ENCODE assay signal across 17 cellular contexts in genomic region chr16:11514283-11514682, GRCh38.
DNase-seq lines count a peak whose midpoint lies in the region; ATAC-seq and TF ChIP-seq lines count a peak whose summit lies in the region.
"Had no signal": no experiment of that assay in that cellular context is flagged by ENCODE, and none has a peak within 500 bp of the region (broad histone marks: within the 10 kb centered on the region; RNA-seq: fewer than 3 reads in every experiment).

No MANE protein-coding gene starts in this region.

- H3K27ac ChIP-seq in upper lobe of right lung (no peak overlapping the region), A673 (ENCODE audit: low read depth, low read length, poor library complexity, severe bottlenecking) (no peak overlapping the region)

- ATAC-seq in esophagus mucosa (peak; percentile 34), upper lobe of right lung (no peak)

- intact Hi-C loops in upper lobe of right lung (cut with DNase I), result no loop called here
- intact Hi-C loops in A673 (cut with micrococcal nuclease; ENCODE audit: unreplicated experiment), result no loop called here

- DNase-seq in H7, result peak; percentile 50
- no peak for DNase-seq in neural crest cell (ENCODE audit: low read depth, low spot score)
- DNase-seq in upper lobe of right lung, result peak; percentile 60
- no peak for DNase-seq in A673 (ENCODE audit: low spot score)
- DNase-seq in EL, result no peak
- DNase-seq in NOMO-1 treated with DMSO at 0.1 percent for 48 hours (lab: John Stamatoyannopoulos, UW; ENCODE audit: unreplicated experiment), result no peak
- DNase-seq: 8988T; BE2C; C1 segment of cervical spinal cord; CD4-positive, CD25-positive, alpha-beta regulatory T cell; CD8-positive, alpha-beta memory T cell; COR-L47; DMS 273 treated with DMSO at 0.1 percent for 48 hours; DND-41; HCEC 1CT had no signal

- peaks cover 43% of the 10 kb centered on the region for H3K4me1 Mint-ChIP-seq in neural crest cell
- H3K4me1 Mint-ChIP-seq: CD4-positive, CD25-positive, alpha-beta regulatory T cell; CD8-positive, alpha-beta memory T cell; IgD-negative memory B cell had no signal

- H3K36me3 Mint-ChIP-seq in neural crest cell (ENCODE audit: low read depth), result no peaks in the 10 kb centered on the region
- H3K36me3 Mint-ChIP-seq: IgD-negative memory B cell had no signal

- H3K4me3 ChIP-seq in H7 (ENCODE audit: insufficient read depth, low read depth, low read length) (no peak overlapping the region), upper lobe of right lung (no peak overlapping the region), A673 (ENCODE audit: low read depth, low read length, poor library complexity, severe bottlenecking) (no peak overlapping the region)

- H3K4me1 ChIP-seq in upper lobe of right lung (no peaks in the 10 kb centered on the region), A673 (ENCODE audit: insufficient read depth, low read length, poor library complexity, severe bottlenecking) (no peaks in the 10 kb centered on the region)
- H3K4me1 ChIP-seq: BE2C had no signal

- H3K27me3 ChIP-seq in H7 (ENCODE audit: control insufficient read depth, insufficient read depth, low read length) (no peaks in the 10 kb centered on the region), upper lobe of right lung (no peaks in the 10 kb centered on the region), A673 (replicated peaks; ENCODE audit: insufficient read depth, low read depth, low read length, poor library complexity) (no peaks in the 10 kb centered on the region)
- H3K27me3 ChIP-seq: BE2C had no signal

- H3K9me3 Mint-ChIP-seq in neural crest cell, result no peaks in the 10 kb centered on the region
- H3K9me3 Mint-ChIP-seq: CD4-positive, CD25-positive, alpha-beta regulatory T cell; CD8-positive, alpha-beta memory T cell; IgD-negative memory B cell had no signal

- peaks cover 4% of the 10 kb centered on the region for H3K27me3 Mint-ChIP-seq in neural crest cell (ENCODE audit: low read depth)
- H3K27me3 Mint-ChIP-seq: CD4-positive, CD25-positive, alpha-beta regulatory T cell; CD8-positive, alpha-beta memory T cell; IgD-negative memory B cell had no signal

- BruUV-seq in A673 (replicated peaks; lab: Mats Ljungman, UMichigan), result no TSS peak

- peak overlapping the region; percentile 35 for H3K27ac Mint-ChIP-seq in neural crest cell (ENCODE audit: unreplicated experiment)
- H3K27ac Mint-ChIP-seq: IgD-negative memory B cell had no signal

- TF ChIP-seq CTCF in neural crest cell (conservative IDR thresholded peaks at IDR 0.05) (no peak), upper lobe of right lung (IDR thresholded peaks at IDR 0.05) (no peak), A673 (conservative IDR thresholded peaks at IDR 0.05; ENCODE audit: low read depth, low read length) (no peak)

- no peaks in the 10 kb centered on the region for H3K9me3 ChIP-seq in upper lobe of right lung
- no peaks in the 10 kb centered on the region for H3K9me3 ChIP-seq in A673 (ENCODE audit: low read depth, low read length, poor library complexity, severe bottlenecking)
- H3K9me3 ChIP-seq: BE2C had no signal

- POLR2A ChIA-PET in A673 (lab: Charles Lee; ENCODE audit: low non-redundant PET), result no interaction called here

- CTCF ChIA-PET in A673 (lab: Charles Lee), result no interaction called here

- H3K36me3 ChIP-seq in H7 (replicated peaks; ENCODE audit: control insufficient read depth, insufficient read depth, low read length), result no peaks in the 10 kb centered on the region
- H3K36me3 ChIP-seq in upper lobe of right lung, result no peaks in the 10 kb centered on the region
- H3K36me3 ChIP-seq in A673 (ENCODE audit: insufficient read depth, low read length, poor library complexity, severe bottlenecking), result no peaks in the 10 kb centered on the region
- H3K36me3 ChIP-seq: BE2C had no signal

- H3K4me3 Mint-ChIP-seq in neural crest cell, result peak overlapping the region; percentile 38
- H3K4me3 Mint-ChIP-seq: CD8-positive, alpha-beta memory T cell; IgD-negative memory B cell had no signal

Comparison
In these comparisons a context has a peak if more than half of its experiments do, and no peak if none do; other contexts are left out.
1. DNase-seq: peak in H7 (single experiment) and upper lobe of right lung (single experiment); none in neural crest cell (single experiment), A673 (single experiment), EL (single experiment) and NOMO-1 treated with DMSO at 0.1 percent for 48 hours (single experiment).